ENCODE assay signal across 25 cellular contexts in genomic region chrX:67727576-67727975, GRCh38.
"Had no signal": no experiment of that assay in that cellular context is flagged by ENCODE, and none has a peak within 500 bp of the region (broad histone marks: within the 10 kb centered on the region; RNA-seq: fewer than 3 reads in every experiment).

No MANE protein-coding gene starts in this region.

- H3K36me3 Mint-ChIP-seq: immature natural killer cell, naive B cell had no signal

- H3K27me3 Mint-ChIP-seq: naive B cell had no signal

- H3K9me3 ChIP-seq: colonic mucosa, esophagus muscularis mucosa, gastroesophageal sphincter, heart left ventricle, left lung, lower lobe of right lung, mucosa of descending colon had no signal

- H3K27ac ChIP-seq: colonic mucosa, dorsolateral prefrontal cortex, esophagus muscularis mucosa, foreskin keratinocyte, gastroesophageal sphincter, heart left ventricle, hepatocyte, left lung, lower lobe of right lung had no signal

- H3K27me3 ChIP-seq: colonic mucosa, foreskin keratinocyte, gastroesophageal sphincter, hepatocyte, left lung had no signal

- DNase-seq: colonic mucosa; cortex of kidney; dermis blood vessel endothelial cell; dorsolateral prefrontal cortex; effector CD4-positive, alpha-beta T cell; effector memory CD4-positive, alpha-beta T cell; foreskin keratinocyte; heart left ventricle; immature natural killer cell; islet precursor cell; kidney; kidney glomerular epithelial cell; left colon; left lung; left ventricle myocardium superior; lower lobe of right lung; mesenchymal stem cell; mucosa of descending colon; naive B cell had no signal

- H3K4me3 ChIP-seq: colonic mucosa, dorsolateral prefrontal cortex, esophagus muscularis mucosa, gastroesophageal sphincter, heart left ventricle, hepatocyte, left lung, lower lobe of right lung, mucosa of descending colon had no signal

- H3K9me3 Mint-ChIP-seq: immature natural killer cell, naive B cell had no signal

- FAIRE-seq: endothelial cell of umbilical vein, frontal cortex, kidney had no signal

- H3K4me1 Mint-ChIP-seq: immature natural killer cell, mesothelial cell of epicardium had no signal

- H3K4me2 ChIP-seq: hepatocyte had no signal

- H3K36me3 ChIP-seq: colonic mucosa, esophagus muscularis mucosa, gastroesophageal sphincter, heart left ventricle, left lung, lower lobe of right lung had no signal

- H3K4me3 Mint-ChIP-seq: immature natural killer cell, mesothelial cell of epicardium, naive B cell had no signal

- H3K27ac Mint-ChIP-seq: immature natural killer cell, mesothelial cell of epicardium, naive B cell had no signal

- H3K4me1 ChIP-seq: colonic mucosa, foreskin keratinocyte, gastroesophageal sphincter, left lung, lower lobe of right lung had no signal
